In genomic region chr3:152279474-152279873, GRCh38 we compare ENCODE assay signal across 12 cellular contexts. TPM values are rescaled to one million over a fixed set of nuclear protein-coding genes. Genes with fewer than 3 reads are reported as not detected.
DNase-seq lines count a peak whose midpoint lies in the region; ATAC-seq and TF ChIP-seq lines count a peak whose summit lies in the region.
"Had no signal": no experiment of that assay in that cellular context is flagged by ENCODE, and none has a peak within 500 bp of the region (broad histone marks: within the 10 kb centered on the region; RNA-seq: fewer than 3 reads in every experiment).

No MANE protein-coding gene starts in this region.

- H3K27me3 ChIP-seq in esophagus muscularis mucosa = no peaks in the 10 kb centered on the region

- peaks cover 22% of the 10 kb centered on the region for H3K36me3 Mint-ChIP-seq in activated naive CD4-positive, alpha-beta T cell treated with anti-CD3 and anti-CD28 coated beads, Interleukin-2, amount 10 ng/mL, durations not matched to agents 7 days and 5 days
- no peaks in the 10 kb centered on the region for H3K36me3 Mint-ChIP-seq in T-cell

- H3K27me3 Mint-ChIP-seq in activated naive CD4-positive, alpha-beta T cell treated with anti-CD3 and anti-CD28 coated beads, Interleukin-2, amount 10 ng/mL, durations not matched to agents 7 days and 5 days = no peaks in the 10 kb centered on the region
- no peaks in the 10 kb centered on the region for H3K27me3 Mint-ChIP-seq in T-cell

- 91% methylated on average over 3 of the region's 3 CpGs for WGBS in esophagus muscularis mucosa

- no peak overlapping the region for H3K4me3 ChIP-seq in esophagus muscularis mucosa

- H3K27ac ChIP-seq in esophagus muscularis mucosa (replicated peaks in 1 of 4) (peak overlapping the region; percentile 66 to 98 (median 97)), substantia nigra (ENCODE audit: low read depth, low read length, poor library complexity, severe bottlenecking) (peak overlapping the region; percentile 41)
- H3K27ac ChIP-seq: parathyroid adenoma had no signal

- H3K9me3 ChIP-seq in esophagus muscularis mucosa = no peaks in the 10 kb centered on the region

- peak overlapping the region; percentile 29 for H3K4me3 Mint-ChIP-seq in activated naive CD4-positive, alpha-beta T cell treated with anti-CD3 and anti-CD28 coated beads, Interleukin-2, amount 10 ng/mL, durations not matched to agents 7 days and 5 days
- peak overlapping the region; percentile 67 to 69 (median 68) for H3K4me3 Mint-ChIP-seq in T-cell

- H3K4me1 ChIP-seq in esophagus muscularis mucosa = peaks cover 97 to 100% (median 100%) of the 10 kb centered on the region in 4 donors

- H3K4me1 Mint-ChIP-seq in activated naive CD4-positive, alpha-beta T cell treated with anti-CD3 and anti-CD28 coated beads, Interleukin-2, amount 10 ng/mL, durations not matched to agents 7 days and 5 days = peaks cover 77% of the 10 kb centered on the region
- peaks cover 79 to 91% (median 82%) of the 10 kb centered on the region in 3 donors for H3K4me1 Mint-ChIP-seq in T-cell

- no peak for TF ChIP-seq CTCF in esophagus muscularis mucosa (IDR thresholded peaks at IDR 0.05)

- no peak for DNase-seq in activated naive CD4-positive, alpha-beta T cell treated with anti-CD3 and anti-CD28 coated beads, Interleukin-2, amount 10 ng/mL, durations not matched to agents 7 days and 5 days
- no peak for DNase-seq in activated naive CD4-positive, alpha-beta T cell treated with Interleukin-2 at 50 U/mL for 16 hours
- DNase-seq in T-cell (no peak), esophagus muscularis mucosa (ENCODE audit: extremely low spot score) (no peak), substantia nigra (lab: John Stamatoyannopoulos, UW) (no peak), kidney tubule cell (ENCODE audit: low spot score) (no peak), NCI-H446 treated with DMSO at 0.1 percent for 48 hours (lab: John Stamatoyannopoulos, UW) (no peak)
- DNase-seq: activated CD4-positive, alpha-beta T cell treated with anti-CD3 and anti-CD28 coated beads for 4 hours; head of caudate nucleus; KG1 had no signal

- peak overlapping the region; percentile 58 for H3K27ac Mint-ChIP-seq in activated naive CD4-positive, alpha-beta T cell treated with anti-CD3 and anti-CD28 coated beads, Interleukin-2, amount 10 ng/mL, durations not matched to agents 7 days and 5 days
- H3K27ac Mint-ChIP-seq in T-cell = peak overlapping the region; percentile 81 to 82

- POLR2A ChIA-PET in T-cell (lab: Charles Lee) = interaction anchor here (0.6 to 1.4 kb wide), 7 partner anchors 10 to 162 kb away, joined by 3 to 9 read pairs (median 3); partner anchors contain the start of gene MBNL1 (in 1 of the 2)

- CTCF ChIA-PET in activated naive CD4-positive, alpha-beta T cell treated with anti-CD3 and anti-CD28 coated beads, Interleukin-2, amount 10 ng/mL, durations not matched to agents 7 days and 5 days (lab: Charles Lee) = interaction anchor here (0.9 to 2.5 kb wide), 4 partner anchors 20 to 96 kb away, joined by 4 to 8 read pairs (median 4); no protein-coding TSS in a partner anchor
- CTCF ChIA-PET in T-cell (lab: Charles Lee) = interaction anchor here (0.6 to 1.6 kb wide), 3 partner anchors 12 to 96 kb away, joined by 3 to 4 read pairs (median 3); no protein-coding TSS in a partner anchor

- intact Hi-C loops in esophagus muscularis mucosa (cut with DNase I) = no loop called here

- TF ChIP-seq EP300 in esophagus muscularis mucosa (IDR thresholded peaks at IDR 0.05) = no peak

- no peak for TF ChIP-seq POLR2A in esophagus muscularis mucosa (IDR thresholded peaks at IDR 0.05; ENCODE audit: low read depth)

- H3K9me3 Mint-ChIP-seq in activated naive CD4-positive, alpha-beta T cell treated with anti-CD3 and anti-CD28 coated beads, Interleukin-2, amount 10 ng/mL, durations not matched to agents 7 days and 5 days = no peaks in the 10 kb centered on the region
- H3K9me3 Mint-ChIP-seq in T-cell = no peaks in the 10 kb centered on the region

- no peaks in the 10 kb centered on the region for H3K36me3 ChIP-seq in esophagus muscularis mucosa

- ATAC-seq in T-cell (replicated peaks in 1 of 4) = peak in 1 of 4 experiments; percentile 28
- ATAC-seq in HG03108 (IDR thresholded peaks at IDR 0.05; ENCODE audit: unreplicated experiment) = no peak

RNA-seq across cellular contexts. Expression of gene MBNL1, which starts 10.7 kb away (rescaled TPM):
- total RNA-seq in T-cell (100 to 1,000 TPM; 408 to 705 (median 423) TPM), esophagus muscularis mucosa (100 to 1,000 TPM; 635 to 868 (median 720) TPM)
